In the genomic region with DNA sequence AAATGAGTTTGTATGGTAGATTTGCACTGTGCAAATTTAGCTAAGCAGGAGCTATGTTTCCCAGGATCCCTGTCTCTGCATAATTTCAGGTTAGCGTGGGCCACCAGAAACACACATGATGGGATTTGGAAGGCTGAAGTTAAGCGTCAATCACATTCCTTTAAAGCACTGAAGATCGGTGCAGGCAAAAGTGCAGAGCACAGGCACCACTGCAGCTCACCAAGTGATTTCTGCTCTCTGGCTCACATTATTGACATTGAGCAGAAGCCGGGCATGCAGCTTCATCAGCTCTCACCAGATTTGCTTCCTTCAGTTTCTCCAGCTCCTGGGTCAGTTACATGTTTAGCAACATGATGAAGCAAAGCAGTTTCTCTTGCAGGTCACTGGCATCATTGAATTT, we compare ENCODE assay signal across 1 cellular context.
TF ChIP-seq lines count a peak whose summit lies in the region.

No MANE protein-coding gene starts in this region.

TF ChIP-seq in IMR-90, 13 proteins besides CTCF, POLR2A, EP300 and RAD21:
- TF ChIP-seq RCOR1 (IDR thresholded peaks at IDR 0.05; ENCODE audit: insufficient replicate concordance, low read length) (no peak), CEBPB (IDR thresholded peaks at IDR 0.05; ENCODE audit: low read depth, low read length) (no peak), MXI1 (IDR thresholded peaks at IDR 0.05; ENCODE audit: borderline replicate concordance, low read depth, low read length) (no peak), BHLHE40 (IDR thresholded peaks at IDR 0.05; ENCODE audit: low read depth, low read length) (no peak), SMC3 (IDR thresholded peaks at IDR 0.05; ENCODE audit: low read depth, low read length) (no peak), FOS (IDR thresholded peaks at IDR 0.05; ENCODE audit: low read depth, low read length) (no peak), CHD1 (IDR thresholded peaks at IDR 0.05; ENCODE audit: low read depth, low read length) (no peak)
- TF ChIP-seq, protein P1, sequence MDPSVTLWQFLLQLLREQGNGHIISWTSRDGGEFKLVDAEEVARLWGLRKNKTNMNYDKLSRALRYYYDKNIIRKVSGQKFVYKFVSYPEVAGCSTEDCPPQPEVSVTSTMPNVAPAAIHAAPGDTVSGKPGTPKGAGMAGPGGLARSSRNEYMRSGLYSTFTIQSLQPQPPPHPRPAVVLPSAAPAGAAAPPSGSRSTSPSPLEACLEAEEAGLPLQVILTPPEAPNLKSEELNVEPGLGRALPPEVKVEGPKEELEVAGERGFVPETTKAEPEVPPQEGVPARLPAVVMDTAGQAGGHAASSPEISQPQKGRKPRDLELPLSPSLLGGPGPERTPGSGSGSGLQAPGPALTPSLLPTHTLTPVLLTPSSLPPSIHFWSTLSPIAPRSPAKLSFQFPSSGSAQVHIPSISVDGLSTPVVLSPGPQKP (IDR thresholded peaks at IDR 0.05; ENCODE audit: borderline replicate concordance, low read depth, low read length), result no peak
- TF ChIP-seq, protein P2, sequence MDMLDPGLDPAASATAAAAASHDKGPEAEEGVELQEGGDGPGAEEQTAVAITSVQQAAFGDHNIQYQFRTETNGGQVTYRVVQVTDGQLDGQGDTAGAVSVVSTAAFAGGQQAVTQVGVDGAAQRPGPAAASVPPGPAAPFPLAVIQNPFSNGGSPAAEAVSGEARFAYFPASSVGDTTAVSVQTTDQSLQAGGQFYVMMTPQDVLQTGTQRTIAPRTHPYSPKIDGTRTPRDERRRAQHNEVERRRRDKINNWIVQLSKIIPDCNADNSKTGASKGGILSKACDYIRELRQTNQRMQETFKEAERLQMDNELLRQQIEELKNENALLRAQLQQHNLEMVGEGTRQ (IDR thresholded peaks at IDR 0.05; ENCODE audit: low read depth, low read length), result no peak
